In the genomic region with DNA sequence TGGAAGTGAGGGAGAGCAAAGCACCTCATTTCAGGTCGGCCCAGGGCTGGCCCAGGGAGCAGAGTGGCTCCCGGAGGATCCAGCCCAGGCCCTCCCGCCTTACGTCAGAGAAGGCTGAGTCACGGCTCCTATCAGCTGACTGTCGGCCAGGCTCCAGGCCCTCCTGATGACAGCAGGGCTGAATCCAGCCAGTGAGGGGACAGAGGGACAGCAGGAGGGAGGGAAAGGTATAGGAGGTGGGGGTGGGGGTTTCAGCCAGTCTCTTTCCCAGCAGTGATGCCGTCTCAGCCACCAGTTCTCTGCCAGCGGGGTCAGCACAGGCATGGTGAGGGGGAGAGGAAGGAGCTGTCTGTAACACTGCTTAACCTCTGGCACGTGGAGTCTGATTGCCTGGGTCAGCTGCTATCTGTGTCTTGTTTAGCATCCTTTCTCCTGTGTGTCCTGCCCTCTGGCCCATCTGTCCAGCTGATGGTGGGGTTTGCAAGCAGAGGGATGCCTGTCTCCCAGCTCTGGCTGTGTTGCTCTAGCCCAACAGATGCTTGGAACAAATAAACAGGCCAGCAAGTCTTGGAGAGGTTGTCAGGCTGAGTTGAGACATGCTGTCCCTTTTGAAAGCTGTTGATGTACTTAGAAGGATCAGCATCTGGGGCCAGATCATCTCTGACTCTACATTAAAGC, we compare ENCODE assay signal across 1 cellular context.
TF ChIP-seq lines count a peak whose summit lies in the region.

No MANE protein-coding gene starts in this region.

TF ChIP-seq in K562, 482 proteins besides CTCF, POLR2A, EP300 and RAD21 (continued from another document and continues in another):
- TF ChIP-seq SIX5 (IDR thresholded peaks at IDR 0.05; ENCODE audit: borderline replicate concordance in 1 of 2, insufficient read depth in 1 of 2, low read depth in 1 of 2, low read length in 2 of 2) (no peak), DPF2 (IDR thresholded peaks at IDR 0.05) (peak; percentile 62), SMAD3 (CRISPR knock-in tag; conservative IDR thresholded peaks at IDR 0.05) (no peak), NFE2 (IDR thresholded peaks at IDR 0.05; ENCODE audit: low read depth) (peak; percentile 93), BHLHE40 (IDR thresholded peaks at IDR 0.05; ENCODE audit: low read length) (peak; percentile 65; the same call in 1 of the 2 replicates), TCF7 (IDR thresholded peaks at IDR 0.05; ENCODE audit: borderline replicate concordance) (no peak), ZNF76 (CRISPR knock-in tag; IDR thresholded peaks at IDR 0.05; ENCODE audit: borderline replicate concordance) (no peak), FOXP4 (CRISPR knock-in tag; IDR thresholded peaks at IDR 0.05; ENCODE audit: borderline replicate concordance) (no peak), SMARCA4 (IDR thresholded peaks at IDR 0.05) (peak; percentile 55), MGA (IDR thresholded peaks at IDR 0.05) (peak; percentile 80), ERF (CRISPR knock-in tag; IDR thresholded peaks at IDR 0.05) (no peak), RB1 (IDR thresholded peaks at IDR 0.05; ENCODE audit: low read depth) (0 out of 2 replicates have a peak, but pooled peaks have one; percentile 22), MAFG (tag; conservative IDR thresholded peaks at IDR 0.05) (peak; percentile 93), HDAC1 (IDR thresholded peaks at IDR 0.05) (peak in 1 of 2 experiments; percentile 66; a peak in 2 of 4 replicates), E2F6 (IDR thresholded peaks at IDR 0.05; ENCODE audit: borderline replicate concordance in 1 of 2, extremely low read depth in 1 of 2, insufficient read depth in 1 of 2, insufficient read length in 1 of 2, low read depth in 1 of 2, low read length in 1 of 2, poor library complexity in 1 of 2, severe bottlenecking in 1 of 2) (peak; percentile 14 to 66), USF2 (CRISPR knock-in tag; IDR thresholded peaks at IDR 0.05) (peak; percentile 68), SRSF9 (IDR thresholded peaks at IDR 0.05; ENCODE audit: borderline replicate concordance, low read depth, low read length) (no peak), TFAP4 (CRISPR knock-in tag; IDR thresholded peaks at IDR 0.05; ENCODE audit: borderline replicate concordance) (peak; percentile 96), SMAD4 (CRISPR knock-in tag; conservative IDR thresholded peaks at IDR 0.05) (0 out of 2 replicates have a peak, but pooled peaks have one; percentile 29), MAFF (IDR thresholded peaks at IDR 0.05; ENCODE audit: low read length) (no peak), MEIS2 (IDR thresholded peaks at IDR 0.05; ENCODE audit: partially characterized antibody) (peak; percentile 63), TBP (optimal IDR thresholded peaks at IDR 0.05; ENCODE audit: low read depth, low read length) (no peak)
- TF ChIP-seq, protein P1, sequence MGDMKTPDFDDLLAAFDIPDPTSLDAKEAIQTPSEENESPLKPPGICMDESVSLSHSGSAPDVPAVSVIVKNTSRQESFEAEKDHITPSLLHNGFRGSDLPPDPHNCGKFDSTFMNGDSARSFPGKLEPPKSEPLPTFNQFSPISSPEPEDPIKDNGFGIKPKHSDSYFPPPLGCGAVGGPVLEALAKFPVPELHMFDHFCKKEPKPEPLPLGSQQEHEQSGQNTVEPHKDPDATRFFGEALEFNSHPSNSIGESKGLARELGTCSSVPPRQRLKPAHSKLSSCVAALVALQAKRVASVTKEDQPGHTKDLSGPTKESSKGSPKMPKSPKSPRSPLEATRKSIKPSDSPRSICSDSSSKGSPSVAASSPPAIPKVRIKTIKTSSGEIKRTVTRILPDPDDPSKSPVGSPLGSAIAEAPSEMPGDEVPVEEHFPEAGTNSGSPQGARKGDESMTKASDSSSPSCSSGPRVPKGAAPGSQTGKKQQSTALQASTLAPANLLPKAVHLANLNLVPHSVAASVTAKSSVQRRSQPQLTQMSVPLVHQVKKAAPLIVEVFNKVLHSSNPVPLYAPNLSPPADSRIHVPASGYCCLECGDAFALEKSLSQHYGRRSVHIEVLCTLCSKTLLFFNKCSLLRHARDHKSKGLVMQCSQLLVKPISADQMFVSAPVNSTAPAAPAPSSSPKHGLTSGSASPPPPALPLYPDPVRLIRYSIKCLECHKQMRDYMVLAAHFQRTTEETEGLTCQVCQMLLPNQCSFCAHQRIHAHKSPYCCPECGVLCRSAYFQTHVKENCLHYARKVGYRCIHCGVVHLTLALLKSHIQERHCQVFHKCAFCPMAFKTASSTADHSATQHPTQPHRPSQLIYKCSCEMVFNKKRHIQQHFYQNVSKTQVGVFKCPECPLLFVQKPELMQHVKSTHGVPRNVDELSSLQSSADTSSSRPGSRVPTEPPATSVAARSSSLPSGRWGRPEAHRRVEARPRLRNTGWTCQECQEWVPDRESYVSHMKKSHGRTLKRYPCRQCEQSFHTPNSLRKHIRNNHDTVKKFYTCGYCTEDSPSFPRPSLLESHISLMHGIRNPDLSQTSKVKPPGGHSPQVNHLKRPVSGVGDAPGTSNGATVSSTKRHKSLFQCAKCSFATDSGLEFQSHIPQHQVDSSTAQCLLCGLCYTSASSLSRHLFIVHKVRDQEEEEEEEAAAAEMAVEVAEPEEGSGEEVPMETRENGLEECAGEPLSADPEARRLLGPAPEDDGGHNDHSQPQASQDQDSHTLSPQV (IDR thresholded peaks at IDR 0.05): no peak
- TF ChIP-seq, protein P2, sequence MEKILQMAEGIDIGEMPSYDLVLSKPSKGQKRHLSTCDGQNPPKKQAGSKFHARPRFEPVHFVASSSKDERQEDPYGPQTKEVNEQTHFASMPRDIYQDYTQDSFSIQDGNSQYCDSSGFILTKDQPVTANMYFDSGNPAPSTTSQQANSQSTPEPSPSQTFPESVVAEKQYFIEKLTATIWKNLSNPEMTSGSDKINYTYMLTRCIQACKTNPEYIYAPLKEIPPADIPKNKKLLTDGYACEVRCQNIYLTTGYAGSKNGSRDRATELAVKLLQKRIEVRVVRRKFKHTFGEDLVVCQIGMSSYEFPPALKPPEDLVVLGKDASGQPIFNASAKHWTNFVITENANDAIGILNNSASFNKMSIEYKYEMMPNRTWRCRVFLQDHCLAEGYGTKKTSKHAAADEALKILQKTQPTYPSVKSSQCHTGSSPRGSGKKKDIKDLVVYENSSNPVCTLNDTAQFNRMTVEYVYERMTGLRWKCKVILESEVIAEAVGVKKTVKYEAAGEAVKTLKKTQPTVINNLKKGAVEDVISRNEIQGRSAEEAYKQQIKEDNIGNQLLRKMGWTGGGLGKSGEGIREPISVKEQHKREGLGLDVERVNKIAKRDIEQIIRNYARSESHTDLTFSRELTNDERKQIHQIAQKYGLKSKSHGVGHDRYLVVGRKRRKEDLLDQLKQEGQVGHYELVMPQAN (IDR thresholded peaks at IDR 0.05; ENCODE audit: borderline replicate concordance): peak; percentile 32; the same call in 1 of the 2 replicates
- TF ChIP-seq, protein P3, sequence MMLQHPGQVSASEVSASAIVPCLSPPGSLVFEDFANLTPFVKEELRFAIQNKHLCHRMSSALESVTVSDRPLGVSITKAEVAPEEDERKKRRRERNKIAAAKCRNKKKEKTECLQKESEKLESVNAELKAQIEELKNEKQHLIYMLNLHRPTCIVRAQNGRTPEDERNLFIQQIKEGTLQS (IDR thresholded peaks at IDR 0.05): peak; percentile 89
- TF ChIP-seq, protein P3 (CRISPR knock-in tag; conservative IDR thresholded peaks at IDR 0.05): no peak
